10 cellular contexts compared by ENCODE assay signal in genomic region chr5:136081192-136081591, GRCh38. TPM values are rescaled to one million over a fixed set of nuclear protein-coding genes. Genes with fewer than 3 reads are reported as not detected.
A peak's percentile ranks its signal among the peaks of the same experiment; 100 is the strongest.
DNase-seq lines count a peak whose midpoint lies in the region; ATAC-seq and TF ChIP-seq lines count a peak whose summit lies in the region.
"Had no signal": no experiment of that assay in that cellular context is flagged by ENCODE, and none has a peak within 500 bp of the region (broad histone marks: within the 10 kb centered on the region; RNA-seq: fewer than 3 reads in every experiment).

No MANE protein-coding gene starts in this region.

- H2BK120ac ChIP-seq in mesenchymal stem cell (ENCODE audit: low read depth, low read length): no peak overlapping the region

- H3K23ac ChIP-seq in mesenchymal stem cell (ENCODE audit: low read length in 2 of 2): no peak overlapping the region

- no peak overlapping the region for H3K14ac ChIP-seq in mesenchymal stem cell (ENCODE audit: low read length in 2 of 2)

- H3K27me3 ChIP-seq in left ventricle myocardium inferior (ENCODE audit: low read depth): no peaks in the 10 kb centered on the region
- H3K27me3 ChIP-seq in mesenchymal stem cell (ENCODE audit: control insufficient read depth in 1 of 2, insufficient read depth in 1 of 2, low read length in 2 of 2): peaks cover 4 to 20% of the 10 kb centered on the region in 2 experiments
- no peaks in the 10 kb centered on the region for H3K27me3 ChIP-seq in uterus
- H3K27me3 ChIP-seq in SJCRH30: no peaks in the 10 kb centered on the region

- H3K9me3 ChIP-seq in left ventricle myocardium inferior (replicated peaks) (no peaks in the 10 kb centered on the region), mesenchymal stem cell (ENCODE audit: control insufficient read depth, low read length) (no peaks in the 10 kb centered on the region), uterus (no peaks in the 10 kb centered on the region), SJCRH30 (replicated peaks) (no peaks in the 10 kb centered on the region)

- no peak overlapping the region for H4K91ac ChIP-seq in mesenchymal stem cell (ENCODE audit: low read length)

- no peak overlapping the region for H2BK15ac ChIP-seq in mesenchymal stem cell (ENCODE audit: low read depth, poor library complexity, severe bottlenecking)

- H3K36me3 ChIP-seq in left ventricle myocardium inferior: no peaks in the 10 kb centered on the region
- no peaks in the 10 kb centered on the region for H3K36me3 ChIP-seq in mesenchymal stem cell (ENCODE audit: control insufficient read depth in 1 of 2, insufficient read depth in 2 of 2, low read depth in 1 of 2, low read length in 2 of 2)
- no peaks in the 10 kb centered on the region for H3K36me3 ChIP-seq in uterus
- H3K36me3 ChIP-seq in SJCRH30: no peaks in the 10 kb centered on the region

- TF ChIP-seq POLR2A in uterus (IDR thresholded peaks at IDR 0.05): no peak

- H3K4ac ChIP-seq in mesenchymal stem cell (ENCODE audit: low read depth in 1 of 2, low read length in 2 of 2): no peak overlapping the region

- 100% methylated on average over 1 of the region's 2 CpGs for WGBS in mesenchymal stem cell

- H3K9ac ChIP-seq in mesenchymal stem cell (ENCODE audit: low read length): peak overlapping the region; percentile 86

- H3K79me1 ChIP-seq in mesenchymal stem cell (replicated peaks; ENCODE audit: low read length, poor library complexity, severe bottlenecking): no peaks in the 10 kb centered on the region

- H2AK5ac ChIP-seq in mesenchymal stem cell (ENCODE audit: low read length, severe bottlenecking): no peak overlapping the region

- no peak overlapping the region for H4K8ac ChIP-seq in mesenchymal stem cell (ENCODE audit: low read length)

- no peak overlapping the region for H3K4me2 ChIP-seq in mesenchymal stem cell (ENCODE audit: low read length, poor library complexity, severe bottlenecking)

- H3K18ac ChIP-seq in mesenchymal stem cell (ENCODE audit: low read depth in 1 of 2, low read length in 2 of 2): no peak overlapping the region

- TF ChIP-seq CTCF in left ventricle myocardium inferior (IDR thresholded peaks at IDR 0.05; ENCODE audit: borderline replicate concordance) (no peak), coronary artery (IDR thresholded peaks at IDR 0.05) (no peak), uterus (IDR thresholded peaks at IDR 0.05) (no peak)

- no peak overlapping the region for H2BK12ac ChIP-seq in mesenchymal stem cell (ENCODE audit: low read length in 2 of 2)

- H3K4me1 ChIP-seq in left ventricle myocardium inferior (peaks cover 53% of the 10 kb centered on the region), mesenchymal stem cell (ENCODE audit: control insufficient read depth, insufficient read depth, low read depth, low read length) (peaks cover 3% of the 10 kb centered on the region), uterus (no peaks in the 10 kb centered on the region), SJCRH30 (peaks cover 5% of the 10 kb centered on the region; the same call in 1 of the 2 replicates)

- no peak for DNase-seq in left ventricle myocardium inferior
- DNase-seq in left cardiac atrium: no peak
- no peak for DNase-seq in coronary artery (ENCODE audit: low spot score)
- no peak for DNase-seq in mesenchymal stem cell
- no peak for DNase-seq in uterus
- DNase-seq in iPS-NIHi11 (ENCODE audit: low spot score): no peak
- DNase-seq in SJCRH30: no peak
- DNase-seq: cerebellar nuclear complex, NCI-H2171 had no signal

- H2AFZ ChIP-seq in mesenchymal stem cell (ENCODE audit: low read depth, low read length): no peak overlapping the region

- peak overlapping the region; percentile 91 for H3K27ac ChIP-seq in left ventricle myocardium inferior (replicated peaks)
- peak overlapping the region; percentile 69 to 89 for H3K27ac ChIP-seq in coronary artery
- H3K27ac ChIP-seq in mesenchymal stem cell (ENCODE audit: low read length, poor library complexity, severe bottlenecking): no peak overlapping the region
- H3K27ac ChIP-seq in uterus: peak overlapping the region; percentile 76 to 79
- no peak overlapping the region for H3K27ac ChIP-seq in SJCRH30

- intact Hi-C loops in left ventricle myocardium inferior (cut with micrococcal nuclease) (loop anchor here (5.0 to 10.0 kb wide), 2 partner anchors 46 to 134 kb away; no protein-coding TSS in a partner anchor), left cardiac atrium (cut with DNase I) (loop anchor here in 1 of 2 donors (5.0 kb wide), 4 partner anchors 91 to 194 kb away; no protein-coding TSS in a partner anchor), uterus (cut with DNase I; ENCODE audit: low total_unique reads) (loop anchor here (5.0 kb wide), 1 partner anchor 134 kb away; no protein-coding TSS in a partner anchor)

- H3K4me3 ChIP-seq in left ventricle myocardium inferior (peak overlapping the region; percentile 65), coronary artery (peak overlapping the region; percentile 71), mesenchymal stem cell (ENCODE audit: insufficient read depth in 1 of 2, low read depth in 1 of 2, low read length in 2 of 2) (peak overlapping the region in 1 of 2 experiments; percentile 83), uterus (no peak overlapping the region), SJCRH30 (no peak overlapping the region)

- ATAC-seq in left cardiac atrium: no peak
- no peak for ATAC-seq in HG03196 (IDR thresholded peaks at IDR 0.05; ENCODE audit: unreplicated experiment)

- H2BK5ac ChIP-seq in mesenchymal stem cell (ENCODE audit: low read depth, low read length, poor library complexity, severe bottlenecking): no peak overlapping the region

RNA-seq across cellular contexts. Expression of gene SMAD5, which starts 51.5 kb away (rescaled TPM):
- total RNA-seq in left ventricle myocardium inferior: 34.8 TPM
- 10 to 100 TPM; 43.1 to 50.8 TPM for total RNA-seq in left cardiac atrium
- polyA plus RNA-seq in mesenchymal stem cell (2013, experiment 1 of 2): 20.6 TPM
- 21.7 TPM for polyA plus RNA-seq in mesenchymal stem cell (2013, experiment 2 of 2)
- 100 to 1,000 TPM in 2 of 4 donors, 10 to 100 TPM in 2; 33.0 to 193 (median 102) TPM for total RNA-seq in uterus
- total RNA-seq in SJCRH30 (2014; rRNA removed; shearing (Covaris generic)): 63.4 and 79.5 TPM in 2 replicates

RNA-seq across cellular contexts. Expression of gene TGFBI, which starts 52.4 kb away (rescaled TPM):
- total RNA-seq in left ventricle myocardium inferior (43.4 TPM), left cardiac atrium (100 to 1,000 TPM in 1 of 2 donors, 10 to 100 TPM in 1; 79.7 to 130 TPM), uterus (100 to 1,000 TPM in 1 of 4 donors, 10 to 100 TPM in 3; 27.9 to 293 (median 38.7) TPM)
- 1,930 TPM for polyA plus RNA-seq in mesenchymal stem cell (2013, experiment 1 of 2)
- 1,910 TPM for polyA plus RNA-seq in mesenchymal stem cell (2013, experiment 2 of 2)
- total RNA-seq in SJCRH30 (2014; rRNA removed; shearing (Covaris generic)): 4.8 TPM in 2 replicates

Comparison
In these comparisons a context has a peak if more than half of its experiments do, and no peak if none do; other contexts are left out.
1. H3K27ac ChIP-seq: peak in left ventricle myocardium inferior (single experiment), coronary artery (2 of 2) and uterus (2 of 2); none in mesenchymal stem cell (single experiment) and SJCRH30 (single experiment).
2. H3K4me3 ChIP-seq: peak in left ventricle myocardium inferior (single experiment) and coronary artery (single experiment); none in uterus (0 of 2) and SJCRH30 (single experiment).